ENCODE assay signal across 25 cellular contexts in genomic region chrX:40003071-40003981, GRCh38.
DNase-seq lines count a peak whose midpoint lies in the region; ATAC-seq and TF ChIP-seq lines count a peak whose summit lies in the region.
"Had no signal": no experiment of that assay in that cellular context is flagged by ENCODE, and none has a peak within 500 bp of the region (broad histone marks: within the 10 kb centered on the region; RNA-seq: fewer than 3 reads in every experiment).

No MANE protein-coding gene starts in this region.

- H3K27ac ChIP-seq in SK-N-SH (ENCODE audit: low read depth in 2 of 2, low read length in 1 of 2), result no peak overlapping the region; a peak in 1 of 4 replicates
- H3K27ac ChIP-seq in SJCRH30, result peak overlapping the region; percentile 55; the same call in 1 of the 2 replicates
- no peak overlapping the region for H3K27ac ChIP-seq in iPS-18a (ENCODE audit: low read length)
- H3K27ac ChIP-seq: A549, neutrophil had no signal

- no peak for TF ChIP-seq RAD21 in SK-N-SH (IDR thresholded peaks at IDR 0.05; ENCODE audit: low read length)

- no peaks in the 10 kb centered on the region for H3K36me3 ChIP-seq in SK-N-SH (replicated peaks in 1 of 2; ENCODE audit: control insufficient read depth in 1 of 2, insufficient read depth in 2 of 2, low read length in 1 of 2)
- H3K36me3 ChIP-seq in SJCRH30, result no peaks in the 10 kb centered on the region
- H3K36me3 ChIP-seq in iPS-18a (ENCODE audit: control insufficient read depth, low read depth, low read length), result no peaks in the 10 kb centered on the region
- H3K36me3 ChIP-seq: esophagus squamous epithelium, neutrophil, uterus had no signal

- no peak overlapping the region for H3K4me2 ChIP-seq in SK-N-SH
- H3K4me2 ChIP-seq: A549 had no signal

- H3K79me2 ChIP-seq in SK-N-SH (ENCODE audit: insufficient read depth), result no peaks in the 10 kb centered on the region

- 45% methylated on average over 7 of the region's 7 CpGs for WGBS in SK-N-SH (ENCODE audit: low lambda C conversion rate)

- H3F3A ChIP-seq in SK-N-SH (replicated peaks; ENCODE audit: insufficient read depth), result no peaks in the 10 kb centered on the region

- H2AFZ ChIP-seq in SK-N-SH (ENCODE audit: low read depth), result no peak overlapping the region

- H3K9ac ChIP-seq in SK-N-SH (no peak overlapping the region), iPS-18a (ENCODE audit: low read length) (no peak overlapping the region)

- no peaks in the 10 kb centered on the region for H4K20me1 ChIP-seq in SK-N-SH (ENCODE audit: insufficient read depth)

- no peak for ATAC-seq in SK-N-SH treated with all-trans-retinoic acid at 6 μM for 48 hours
- ATAC-seq in HG02798 (IDR thresholded peaks at IDR 0.05; ENCODE audit: poor library complexity, unreplicated experiment), result no peak
- ATAC-seq in GM21515 (IDR thresholded peaks at IDR 0.05; ENCODE audit: unreplicated experiment), result no peak
- ATAC-seq: A549; effector memory CD8-positive, alpha-beta T cell; left cardiac atrium; Right ventricle myocardium inferior had no signal

- no peaks in the 10 kb centered on the region for H3K36me3 Mint-ChIP-seq in type B pancreatic cell
- H3K36me3 Mint-ChIP-seq: activated naive CD8-positive, alpha-beta T cell treated with anti-CD3 and anti-CD28 coated beads, Interleukin-2, amount 10 ng/mL, durations not matched to agents 7 days and 5 days; brain had no signal

- no peak for TF ChIP-seq CTCF in SK-N-SH (IDR thresholded peaks at IDR 0.05)
- no peak for TF ChIP-seq CTCF in type B pancreatic cell (conservative IDR thresholded peaks at IDR 0.05)

- H3K9me3 ChIP-seq in SK-N-SH (no peaks in the 10 kb centered on the region), SJCRH30 (replicated peaks) (no peaks in the 10 kb centered on the region), iPS-18a (ENCODE audit: control insufficient read depth, low read depth, low read length) (no peaks in the 10 kb centered on the region)
- H3K9me3 ChIP-seq: A549, esophagus squamous epithelium, neutrophil, uterus had no signal

- POLR2A ChIA-PET in SK-N-SH (lab: Yijun Ruan, JAX), result no interaction called here

- DNase-seq in SK-N-SH (peak; percentile 24), SJCRH30 (no peak), type B pancreatic cell (ENCODE audit: extremely low spot score, unreplicated experiment) (no peak)
- DNase-seq in stimulated activated CD4-positive, alpha-beta T cell treated with anti-CD3 and anti-CD28 coated beads, Interleukin-12 subunit alpha, Interleukin-12 subunit beta, amount 100 ng/mL, for 4 hours, result no peak
- DNase-seq: activated CD4-positive, alpha-beta T cell treated with anti-CD3 and anti-CD28 coated beads, Interleukin-2, amount 10 ng/mL, durations not matched to agents 7 days and 5 days; activated CD8-positive, alpha-beta memory T cell treated with anti-CD3 and anti-CD28 coated beads, Interleukin-2, amount 50 U/mL, for 48 hours; activated naive CD8-positive, alpha-beta T cell treated with anti-CD3 and anti-CD28 coated beads, Interleukin-2, amount 10 ng/mL, durations not matched to agents 7 days and 5 days; C1 segment of cervical spinal cord; effector memory CD8-positive, alpha-beta T cell; esophagus squamous epithelium; GDM1; left cardiac atrium; NCI-H1105; NCI-H2081; stimulated activated CD8-positive, alpha-beta memory T cell treated with anti-CD3 and anti-CD28 coated beads, Interleukin-4, amount 100 ng/mL, for 48 hours; uterus had no signal

- peaks cover 29% of the 10 kb centered on the region for H3K4me1 Mint-ChIP-seq in type B pancreatic cell (ENCODE audit: unreplicated experiment)

- CTCF ChIA-PET in SK-N-SH (lab: Yijun Ruan, JAX), result no interaction called here

- peaks cover 22% of the 10 kb centered on the region for H3K27me3 Mint-ChIP-seq in type B pancreatic cell

- peak overlapping the region; percentile 34 for H3K27ac Mint-ChIP-seq in type B pancreatic cell
- H3K27ac Mint-ChIP-seq: activated naive CD8-positive, alpha-beta T cell treated with anti-CD3 and anti-CD28 coated beads, Interleukin-2, amount 10 ng/mL, durations not matched to agents 7 days and 5 days; effector memory CD8-positive, alpha-beta T cell; T-helper 1 cell treated with Interleukin-12 subunit alpha and Interleukin-12 subunit beta and Interleukin-4 antibody, amounts not matched to agents 30 μg/mL and 1 μg/mL, for 36 hours had no signal

- no peaks in the 10 kb centered on the region for H3K9me2 ChIP-seq in SK-N-SH

- no peaks in the 10 kb centered on the region for H3K9me3 Mint-ChIP-seq in type B pancreatic cell
- H3K9me3 Mint-ChIP-seq: activated CD4-positive, alpha-beta T cell treated with anti-CD3 and anti-CD28 coated beads, Interleukin-2, amount 10 ng/mL, durations not matched to agents 7 days and 5 days; activated naive CD8-positive, alpha-beta T cell treated with anti-CD3 and anti-CD28 coated beads, Interleukin-2, amount 10 ng/mL, durations not matched to agents 7 days and 5 days; effector memory CD8-positive, alpha-beta T cell; T-helper 1 cell treated with Interleukin-12 subunit alpha and Interleukin-12 subunit beta and Interleukin-4 antibody, amounts not matched to agents 30 μg/mL and 1 μg/mL, for 36 hours had no signal

- TF ChIP-seq EP300 in SK-N-SH (IDR thresholded peaks at IDR 0.05; ENCODE audit: borderline replicate concordance in 1 of 2, low read depth in 1 of 2, low read length in 1 of 2), result no peak

- H3K27me3 ChIP-seq in SK-N-SH (ENCODE audit: insufficient read depth) (peaks cover 16% of the 10 kb centered on the region; the same call in 1 of the 2 replicates), SJCRH30 (no peaks in the 10 kb centered on the region), iPS-18a (ENCODE audit: control insufficient read depth, insufficient read depth, low read length) (peaks cover 60% of the 10 kb centered on the region)
- H3K27me3 ChIP-seq: uterus had no signal

- H3K4me3 Mint-ChIP-seq in type B pancreatic cell, result peak overlapping the region; percentile 18
- H3K4me3 Mint-ChIP-seq: activated CD4-positive, alpha-beta T cell treated with anti-CD3 and anti-CD28 coated beads, Interleukin-2, amount 10 ng/mL, durations not matched to agents 7 days and 5 days; activated naive CD8-positive, alpha-beta T cell treated with anti-CD3 and anti-CD28 coated beads, Interleukin-2, amount 10 ng/mL, durations not matched to agents 7 days and 5 days; T-helper 1 cell treated with Interleukin-12 subunit alpha and Interleukin-12 subunit beta and Interleukin-4 antibody, amounts not matched to agents 30 μg/mL and 1 μg/mL, for 36 hours had no signal

- H3K4me1 ChIP-seq in SK-N-SH (ENCODE audit: control insufficient read depth in 1 of 2, insufficient read depth in 2 of 2, low read depth in 1 of 2, low read length in 1 of 2) (peaks cover 0 to 16% of the 10 kb centered on the region in 2 experiments; a peak in 1 of 4 replicates), SJCRH30 (peaks cover 11% of the 10 kb centered on the region), iPS-18a (ENCODE audit: control insufficient read depth, low read depth, low read length) (peaks cover 42% of the 10 kb centered on the region)

- H3K4me3 ChIP-seq in SK-N-SH (ENCODE audit: low read depth in 2 of 2, low read length in 1 of 2) (no peak overlapping the region), SJCRH30 (peak overlapping the region; percentile 14; the same call in 1 of the 2 replicates), iPS-18a (ENCODE audit: low read length) (peak overlapping the region; percentile 61)
- H3K4me3 ChIP-seq: A549, esophagus squamous epithelium, uterus had no signal

TF ChIP-seq in SK-N-SH, 30 proteins besides CTCF, POLR2A, EP300 and RAD21:
- no peak for TF ChIP-seq FOXM1 (IDR thresholded peaks at IDR 0.05; ENCODE audit: low read depth)
- TF ChIP-seq NRF1 (IDR thresholded peaks at IDR 0.05; ENCODE audit: low read depth, low read length), result no peak
- no peak for TF ChIP-seq SIN3A (IDR thresholded peaks at IDR 0.05; ENCODE audit: borderline replicate concordance, low read depth, low read length)
- TF ChIP-seq PBX3 (IDR thresholded peaks at IDR 0.05), result no peak

TF ChIP-seq in SK-N-SH treated with all-trans-retinoic acid at 6 μM for 48 hours, 23 proteins besides CTCF, POLR2A, EP300 and RAD21 (continues in another document):
- TF ChIP-seq RARB (CRISPR knock-in tag; IDR thresholded peaks at IDR 0.05) (no peak), TSHZ2 (CRISPR knock-in tag; IDR thresholded peaks at IDR 0.05) (no peak), ZNF8 (CRISPR knock-in tag; IDR thresholded peaks at IDR 0.05) (no peak), GLIS3 (CRISPR knock-in tag; IDR thresholded peaks at IDR 0.05) (no peak), CSDC2 (CRISPR knock-in tag; IDR thresholded peaks at IDR 0.05) (no peak), ZC3H10 (CRISPR knock-in tag; IDR thresholded peaks at IDR 0.05) (no peak), TOX (CRISPR knock-in tag; IDR thresholded peaks at IDR 0.05; ENCODE audit: borderline replicate concordance) (no peak), ZFP3 (CRISPR knock-in tag; IDR thresholded peaks at IDR 0.05) (no peak), ZFP30 (CRISPR knock-in tag; IDR thresholded peaks at IDR 0.05) (no peak), ESRRG (CRISPR knock-in tag; IDR thresholded peaks at IDR 0.05) (no peak), ARNTL (CRISPR knock-in tag; IDR thresholded peaks at IDR 0.05; ENCODE audit: borderline replicate concordance, low read depth) (no peak)

Comparison
In these comparisons a context has a peak if more than half of its experiments do, and no peak if none do; other contexts are left out.
1. H3K4me3 ChIP-seq: peak in SJCRH30 (single experiment) and iPS-18a (single experiment); none in SK-N-SH (0 of 2).